In genomic region chr9:83933804-83934203, GRCh38 we compare ENCODE assay signal across 19 cellular contexts. TPM values are rescaled to one million over a fixed set of nuclear protein-coding genes. Genes with fewer than 3 reads are reported as not detected.
DNase-seq lines count a peak whose midpoint lies in the region; ATAC-seq and TF ChIP-seq lines count a peak whose summit lies in the region.
"Had no signal": no experiment of that assay in that cellular context is flagged by ENCODE, and none has a peak within 500 bp of the region (broad histone marks: within the 10 kb centered on the region; RNA-seq: fewer than 3 reads in every experiment).

No MANE protein-coding gene starts in this region.

- TF ChIP-seq CTCF in NB4 (IDR thresholded peaks at IDR 0.05; ENCODE audit: low read depth, low read length) = no peak
- no peak for TF ChIP-seq CTCF in omental fat pad (IDR thresholded peaks at IDR 0.05)

- DNase-seq in EL (peak; percentile 18), NB4 (ENCODE audit: low read depth) (peak; percentile 47), omental fat pad (ENCODE audit: low spot score) (no peak)
- no peak for DNase-seq in activated T-cell treated with anti-CD3 and anti-CD28 coated beads, Interleukin-2, amount 50 U/mL, for 48 hours
- DNase-seq: activated CD4-positive, alpha-beta T cell treated with anti-CD3 and anti-CD28 coated beads for 1 hour; activated CD8-positive, alpha-beta memory T cell treated with anti-CD3 and anti-CD28 coated beads, Interleukin-2, amount 50 U/mL, for 48 hours; BE2C; heart left ventricle; kidney; NCI-H1417 treated with DMSO at 0.1 percent for 48 hours; NCI-H510A; pancreas; substantia nigra; T-helper 1 cell had no signal

- TF ChIP-seq POLR2A in NB4 (IDR thresholded peaks at IDR 0.05; ENCODE audit: extremely low read depth, insufficient read length) = no peak

- H3K4me3 ChIP-seq in NB4 (ENCODE audit: low read depth, low read length) = no peak overlapping the region
- H3K4me3 ChIP-seq: heart left ventricle, pancreas had no signal

- peak; percentile 8 for ATAC-seq in esophagus mucosa
- peak; percentile 47 for ATAC-seq in omental fat pad (ENCODE audit: low FRiP score)
- no peak for ATAC-seq in GM19351 (IDR thresholded peaks at IDR 0.05; ENCODE audit: unreplicated experiment)
- no peak for ATAC-seq in GM21529 (IDR thresholded peaks at IDR 0.05; ENCODE audit: unreplicated experiment)
- no peak for ATAC-seq in GM18907 (IDR thresholded peaks at IDR 0.05; ENCODE audit: unreplicated experiment)
- ATAC-seq: activated naive CD4-positive, alpha-beta T cell treated with anti-CD3 and anti-CD28 coated beads, Interleukin-2, amount 50 U/mL, for 72 hours had no signal

RNA-seq across cellular contexts. Expression of gene KIF27, which starts 12.6 kb away (rescaled TPM):
- total RNA-seq in esophagus mucosa = 2.5 TPM
- total RNA-seq in omental fat pad = 1 to 10 TPM; 3.0 to 5.7 (median 4.4) TPM

RNA-seq across cellular contexts. Expression of gene HNRNPK, which starts 46.2 kb away (rescaled TPM):
- total RNA-seq in esophagus mucosa = 349 TPM
- total RNA-seq in omental fat pad = 100 to 1,000 TPM; 417 to 565 (median 429) TPM

RNA-seq across cellular contexts. Expression of gene RMI1, which starts 46.8 kb away (rescaled TPM):
- 6.7 TPM for total RNA-seq in esophagus mucosa
- total RNA-seq in omental fat pad = 1 to 10 TPM; 2.0 to 8.0 (median 2.3) TPM

Comparison
In these comparisons a context has a peak if more than half of its experiments do, and no peak if none do; other contexts are left out.
1. DNase-seq: peak in EL (single experiment) and NB4 (single experiment); none in omental fat pad (single experiment) and activated T-cell treated with anti-CD3 and anti-CD28 coated beads, Interleukin-2, amount 50 U/mL, for 48 hours (0 of 2).
2. ATAC-seq: peak in esophagus mucosa (single experiment) and omental fat pad (single experiment); none in GM19351 (single experiment), GM21529 (single experiment) and GM18907 (single experiment).